In the genomic region with DNA sequence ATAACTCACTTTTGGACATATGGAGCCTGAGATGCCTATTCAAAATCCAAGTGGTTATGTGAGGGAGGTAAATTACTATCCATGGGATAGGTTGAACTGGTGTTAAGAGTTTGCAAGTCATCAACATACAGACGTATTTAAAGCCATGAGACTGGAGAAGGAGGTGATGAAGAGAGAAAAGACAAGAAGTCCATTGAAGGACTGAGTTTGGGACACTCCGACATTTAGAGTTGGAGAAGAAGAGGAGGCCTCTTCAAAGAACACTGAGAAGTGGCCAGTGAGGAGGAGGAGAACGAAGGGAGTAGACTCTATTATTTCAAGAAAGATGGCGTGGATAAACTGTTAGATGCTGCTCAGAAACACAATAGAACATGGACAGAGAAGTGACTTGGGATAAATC, we compare ENCODE assay signal across 39 cellular contexts. TPM values are rescaled to one million over a fixed set of nuclear protein-coding genes. Genes with fewer than 3 reads are reported as not detected.
"Had no signal": no experiment of that assay in that cellular context is flagged by ENCODE, and none has a peak within 500 bp of the region (broad histone marks: within the 10 kb centered on the region; RNA-seq: fewer than 3 reads in every experiment).

CNGA2 (plus strand) TSS at position 301 of the 400 bp plus-strand sequence. CDS start 3,738 bp downstream, outside the sequence.

- H3K4me3 ChIP-seq: MG63 had no signal

- H3K4me2 ChIP-seq: KMS-11 had no signal

- H3K27ac ChIP-seq: KMS-11 had no signal

- H3K36me3 ChIP-seq: MG63 had no signal

- H3K9me3 ChIP-seq: MG63 had no signal

- H3K27me3 ChIP-seq: MG63 had no signal

- DNase-seq: Karpas-422, Kasumi-1, KG1, MG63, MM.1S, MV-4-11, NCI-H1048, NCI-H1092, NCI-H1092 treated with DMSO at 0.1 percent for 48 hours, NCI-H1105, NCI-H1105 treated with DMSO at 0.1 percent for 48 hours, NCI-H1417, NCI-H1417 treated with DMSO at 0.1 percent for 48 hours, NCI-H1436, NCI-H1436 treated with DMSO at 0.1 percent for 48 hours, NCI-H1694, NCI-H1694 treated with DMSO at 0.1 percent for 48 hours, NCI-H187, NCI-H187 treated with DMSO at 0.1 percent for 48 hours, NCI-H1930, NCI-H2029, NCI-H2029 treated with DMSO at 0.1 percent for 48 hours, NCI-H2081, NCI-H2081 treated with DMSO at 0.1 percent for 48 hours, NCI-H2107, NCI-H2171, NCI-H2171 treated with DMSO at 0.1 percent for 48 hours, NCI-H2227 treated with DMSO at 0.1 percent for 48 hours, NCI-H226, NCI-H345, NCI-H446, NCI-H446 treated with DMSO at 0.1 percent for 48 hours, NCI-H510A, NCI-H510A treated with DMSO at 0.1 percent for 48 hours had no signal

- H3K9ac ChIP-seq: KMS-11 had no signal

RNA-seq across cellular contexts. Expression of gene CNGA2, which starts in this region (rescaled TPM):
- total RNA-seq: LHCN-M2, M059J, MCF 10A, NCI-H460 had no signal
